ENCODE assay signal across 8 cellular contexts in genomic region chr1:28235746-28236655, GRCh38.
A peak's percentile ranks its signal among the peaks of the same experiment; 100 is the strongest.
DNase-seq lines count a peak whose midpoint lies in the region; ATAC-seq and TF ChIP-seq lines count a peak whose summit lies in the region.

TSS of gene ATP5IF1 (plus strand) at chr1:28236124. CDS start at chr1:28236184, 60 bp downstream.

- ATAC-seq in HG03175 (IDR thresholded peaks at IDR 0.05; ENCODE audit: unreplicated experiment), result peak; percentile 81

- TF ChIP-seq POLR2A in GM18951 (IDR thresholded peaks at IDR 0.05; ENCODE audit: extremely low read depth, insufficient read depth, insufficient read length), result peak; percentile 98

- DNase-seq in AG08396 (ENCODE audit: low spot score), result peak; percentile 98
- peak; percentile 98 for DNase-seq in NCI-H2227 treated with DMSO at 0.1 percent for 48 hours (lab: John Stamatoyannopoulos, UW)
- DNase-seq in cardiac fibroblast (ENCODE audit: low read depth in 2 of 2), result peak; percentile 98
- DNase-seq in iPS-NIHi7 (ENCODE audit: extremely low spot score), result peak; percentile 99
- peak; percentile 93 for DNase-seq in smooth muscle cell of the brain vasculature (ENCODE audit: low read depth, low spot score)

- TF ChIP-seq CTCF in WI38 (IDR thresholded peaks at IDR 0.05; ENCODE audit: low read depth, low read length) (no peak), cardiac fibroblast (IDR thresholded peaks at IDR 0.05; ENCODE audit: low read depth, low read length) (no peak)

- in situ Hi-C loops in GM18951 (cut with MboI; ENCODE audit: low sequenced_read_pairs, unreplicated experiment), result no loop called here

- H3K4me3 ChIP-seq in WI38 (ENCODE audit: low read depth, low read length) (peak within 1 kb of the TSS; percentile 80), cardiac fibroblast (replicated peaks in 1 of 2; ENCODE audit: low read depth in 2 of 2, low read length in 2 of 2) (peak within 1 kb of the TSS; percentile 99)

Comparison
In these comparisons a context has a peak if more than half of its experiments do, and no peak if none do; other contexts are left out.
1. Peak in every context shown above with its lines: DNase-seq, ATAC-seq and H3K4me3 ChIP-seq.